ENCODE assay signal across 1 cellular context in the genomic region with DNA sequence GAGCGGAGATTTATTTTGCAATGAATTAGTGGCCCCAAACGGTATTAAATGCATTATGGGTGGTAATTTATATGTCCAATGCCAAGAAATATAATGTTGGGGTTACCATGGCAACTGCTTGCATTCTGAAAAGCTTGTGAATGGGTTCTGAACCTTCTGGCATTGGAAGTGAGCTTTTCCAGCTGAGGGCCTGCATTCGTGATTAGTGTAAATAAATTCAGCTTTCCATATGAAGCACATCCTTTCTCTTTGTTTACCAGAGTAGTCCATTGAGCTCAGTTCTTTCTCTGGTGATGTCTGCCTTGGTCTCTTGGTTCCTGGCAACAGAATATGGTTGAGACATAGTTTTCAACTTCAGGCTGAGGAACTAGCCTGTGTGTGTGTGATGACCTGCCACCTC.
TF ChIP-seq lines count a peak whose summit lies in the region.

No MANE protein-coding gene starts in this region.

TF ChIP-seq in K562, 482 proteins besides CTCF, POLR2A, EP300 and RAD21 (continued from another document):
- TF ChIP-seq, protein P1, sequence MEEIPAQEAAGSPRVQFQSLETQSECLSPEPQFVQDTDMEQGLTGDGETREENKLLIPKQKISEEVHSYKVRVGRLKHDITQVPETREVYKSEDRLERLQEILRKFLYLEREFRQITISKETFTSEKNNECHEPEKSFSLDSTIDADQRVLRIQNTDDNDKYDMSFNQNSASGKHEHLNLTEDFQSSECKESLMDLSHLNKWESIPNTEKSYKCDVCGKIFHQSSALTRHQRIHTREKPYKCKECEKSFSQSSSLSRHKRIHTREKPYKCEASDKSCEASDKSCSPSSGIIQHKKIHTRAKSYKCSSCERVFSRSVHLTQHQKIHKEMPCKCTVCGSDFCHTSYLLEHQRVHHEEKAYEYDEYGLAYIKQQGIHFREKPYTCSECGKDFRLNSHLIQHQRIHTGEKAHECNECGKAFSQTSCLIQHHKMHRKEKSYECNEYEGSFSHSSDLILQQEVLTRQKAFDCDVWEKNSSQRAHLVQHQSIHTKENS (CRISPR knock-in tag; IDR thresholded peaks at IDR 0.05): no peak
- TF ChIP-seq, protein P2, sequence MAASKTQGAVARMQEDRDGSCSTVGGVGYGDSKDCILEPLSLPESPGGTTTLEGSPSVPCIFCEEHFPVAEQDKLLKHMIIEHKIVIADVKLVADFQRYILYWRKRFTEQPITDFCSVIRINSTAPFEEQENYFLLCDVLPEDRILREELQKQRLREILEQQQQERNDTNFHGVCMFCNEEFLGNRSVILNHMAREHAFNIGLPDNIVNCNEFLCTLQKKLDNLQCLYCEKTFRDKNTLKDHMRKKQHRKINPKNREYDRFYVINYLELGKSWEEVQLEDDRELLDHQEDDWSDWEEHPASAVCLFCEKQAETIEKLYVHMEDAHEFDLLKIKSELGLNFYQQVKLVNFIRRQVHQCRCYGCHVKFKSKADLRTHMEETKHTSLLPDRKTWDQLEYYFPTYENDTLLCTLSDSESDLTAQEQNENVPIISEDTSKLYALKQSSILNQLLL (CRISPR knock-in tag; IDR thresholded peaks at IDR 0.05; ENCODE audit: borderline replicate concordance): no peak
- TF ChIP-seq RFX1 (IDR thresholded peaks at IDR 0.05) (peak; percentile 83), L3MBTL2 (IDR thresholded peaks at IDR 0.05) (no peak), NFE2 (IDR thresholded peaks at IDR 0.05; ENCODE audit: low read depth) (no peak)
